ENCODE assay signal across 13 cellular contexts in genomic region chr1:94037392-94038229, GRCh38.
DNase-seq lines count a peak whose midpoint lies in the region; ATAC-seq, FAIRE-seq and TF ChIP-seq lines count a peak whose summit lies in the region.
"Had no signal": no experiment of that assay in that cellular context is flagged by ENCODE, and none has a peak within 500 bp of the region (broad histone marks: within the 10 kb centered on the region; RNA-seq: fewer than 3 reads in every experiment).

No MANE protein-coding gene starts in this region.

- ATAC-seq in GM19351 (IDR thresholded peaks at IDR 0.05; ENCODE audit: unreplicated experiment): peak; percentile 54
- ATAC-seq in HG03558 (IDR thresholded peaks at IDR 0.05; ENCODE audit: extremely low read depth, unreplicated experiment): peak; percentile 41

- no peak overlapping the region for H3K4me3 Mint-ChIP-seq in glutamatergic neuron (ENCODE audit: unreplicated experiment)
- H3K4me3 Mint-ChIP-seq: activated naive CD8-positive, alpha-beta T cell; dendritic cell treated with granulocyte-macrophage colony-stimulating factor and Interleukin-4, amounts not matched to agents 40 ng/mL and 50 ng/mL, for 4 days; memory B cell had no signal

- no peaks in the 10 kb centered on the region for H3K27me3 Mint-ChIP-seq in glutamatergic neuron (ENCODE audit: unreplicated experiment)

- H3K4me3 ChIP-seq in GM12865 (ENCODE audit: low read depth, low read length) (no peak overlapping the region), keratinocyte (ENCODE audit: control insufficient read depth in 2 of 3, extremely low read depth in 1 of 3, insufficient read depth in 2 of 3, low read depth in 1 of 3, low read length in 3 of 3) (no peak overlapping the region)
- H3K4me3 ChIP-seq: transverse colon had no signal

- FAIRE-seq in keratinocyte (lab: Jason Lieb, UNC): no peak

- no peaks in the 10 kb centered on the region for H3K9me3 ChIP-seq in keratinocyte (ENCODE audit: control insufficient read depth, low read depth, low read length)
- H3K9me3 ChIP-seq: transverse colon had no signal

- H3K27me3 ChIP-seq in keratinocyte (ENCODE audit: control insufficient read depth, extremely low read depth, insufficient read depth, low read length): no peaks in the 10 kb centered on the region

- no peaks in the 10 kb centered on the region for H4K20me1 ChIP-seq in keratinocyte (ENCODE audit: control insufficient read depth, extremely low read depth, insufficient read depth, low read length)

- no peaks in the 10 kb centered on the region for H3K36me3 ChIP-seq in keratinocyte (ENCODE audit: control insufficient read depth in 2 of 2, extremely low read depth in 1 of 2, insufficient read depth in 2 of 2, low read length in 2 of 2)
- H3K36me3 ChIP-seq: transverse colon had no signal

- no peaks in the 10 kb centered on the region for H3K36me3 Mint-ChIP-seq in glutamatergic neuron (ENCODE audit: unreplicated experiment)
- H3K36me3 Mint-ChIP-seq: activated naive CD8-positive, alpha-beta T cell; memory B cell had no signal

- no peaks in the 10 kb centered on the region for H3K79me2 ChIP-seq in keratinocyte (ENCODE audit: control insufficient read depth, insufficient read depth, low read length)

- TF ChIP-seq CTCF in GM12865 (IDR thresholded peaks at IDR 0.05; ENCODE audit: insufficient read depth, low read depth, low read length, missing control alignments) (no peak), keratinocyte (optimal IDR thresholded peaks at IDR 0.05 in 1 of 3, IDR thresholded peaks at IDR 0.05 in 1 of 3, conservative IDR thresholded peaks at IDR 0.05 in 1 of 3; ENCODE audit: extremely low read depth in 1 of 3, insufficient read depth in 2 of 3, low read length in 3 of 3) (no peak), glutamatergic neuron (IDR thresholded peaks at IDR 0.05; ENCODE audit: partially characterized antibody, unreplicated experiment) (no peak)

- H3K4me1 Mint-ChIP-seq in glutamatergic neuron (ENCODE audit: low read depth, unreplicated experiment): peaks cover 11% of the 10 kb centered on the region

- H2AFZ ChIP-seq in keratinocyte (ENCODE audit: control insufficient read depth, low read length): no peak overlapping the region

- H3K9me3 Mint-ChIP-seq in glutamatergic neuron (ENCODE audit: unreplicated experiment): peaks cover 4% of the 10 kb centered on the region
- H3K9me3 Mint-ChIP-seq: dendritic cell treated with granulocyte-macrophage colony-stimulating factor and Interleukin-4, amounts not matched to agents 40 ng/mL and 50 ng/mL, for 4 days; memory B cell had no signal

- H3K4me2 ChIP-seq in keratinocyte (ENCODE audit: control insufficient read depth, extremely low read depth, insufficient read depth, low read depth, low read length): peak overlapping the region; percentile 30

- no peaks in the 10 kb centered on the region for H3K9me1 ChIP-seq in keratinocyte (ENCODE audit: control insufficient read depth, extremely low read depth, insufficient read depth, low read length)

- H3K9ac ChIP-seq in keratinocyte (ENCODE audit: control insufficient read depth, extremely low read depth, insufficient read depth, low read length): no peak overlapping the region

- dilution Hi-C loops in keratinocyte (cut with MboI; ENCODE audit: extremely low pct_ligation_motif_present, low sequenced_read_pairs): no loop called here

- H3K27ac ChIP-seq in keratinocyte (ENCODE audit: control insufficient read depth, insufficient read depth, low read length): no peak overlapping the region

- H3K4me1 ChIP-seq in keratinocyte (ENCODE audit: control insufficient read depth, extremely low read depth, insufficient read depth, low read length): peaks cover 18% of the 10 kb centered on the region

- H3K27ac Mint-ChIP-seq in glutamatergic neuron (ENCODE audit: unreplicated experiment): no peak overlapping the region
- H3K27ac Mint-ChIP-seq: activated naive CD8-positive, alpha-beta T cell; dendritic cell treated with granulocyte-macrophage colony-stimulating factor and Interleukin-4, amounts not matched to agents 40 ng/mL and 50 ng/mL, for 4 days; memory B cell had no signal

- DNase-seq in GM12865 (ENCODE audit: low read depth) (peak; percentile 73), keratinocyte (ENCODE audit: low read depth, low spot score) (no peak), NAMALWA (ENCODE audit: low spot score) (no peak), glutamatergic neuron (no peak), SKM-1 (lab: John Stamatoyannopoulos, UW; ENCODE audit: unreplicated experiment) (no peak)
- DNase-seq: NCI-H345, SHP77 treated with DMSO at 0.1 percent for 48 hours, transverse colon had no signal
